In genomic region chr19:7502552-7502951, GRCh38 we compare ENCODE assay signal across 18 cellular contexts. TPM values are rescaled to one million over a fixed set of nuclear protein-coding genes. Genes with fewer than 3 reads are reported as not detected.
DNase-seq lines count a peak whose midpoint lies in the region; ATAC-seq, FAIRE-seq and TF ChIP-seq lines count a peak whose summit lies in the region.
"Had no signal": no experiment of that assay in that cellular context is flagged by ENCODE, and none has a peak within 500 bp of the region (broad histone marks: within the 10 kb centered on the region; RNA-seq: fewer than 3 reads in every experiment).

No MANE protein-coding gene starts in this region.

- peaks cover 4% of the 10 kb centered on the region for H3F3A ChIP-seq in neural progenitor cell (ENCODE audit: low read depth)

- H3K36me3 ChIP-seq in K562 (ENCODE audit: control insufficient read depth, insufficient read depth, low read length) (no peaks in the 10 kb centered on the region), neural progenitor cell (no peaks in the 10 kb centered on the region), Caco-2 (ENCODE audit: control insufficient read depth, insufficient read depth, low read length) (no peaks in the 10 kb centered on the region)
- H3K36me3 ChIP-seq: BE2C, HAP-1 had no signal

- no peaks in the 10 kb centered on the region for H3K9me3 Mint-ChIP-seq in neural progenitor cell
- H3K9me3 Mint-ChIP-seq in Caco-2 (ENCODE audit: unreplicated experiment), result no peaks in the 10 kb centered on the region

- H3K4me3 ChIP-seq in K562 (no peak overlapping the region), neural progenitor cell (no peak overlapping the region), Caco-2 (ENCODE audit: low read depth, low read length) (no peak overlapping the region)
- H3K4me3 ChIP-seq: HAP-1 had no signal

- POLR2A ChIA-PET in K562 (lab: Yijun Ruan, JAX) (interaction anchor here (0.6 kb wide), 1 partner anchor 33 kb away, joined by 3 read pairs; the partner anchor contains the start of gene PNPLA6), Caco-2 (lab: Charles Lee) (no interaction called here)

- no peaks in the 10 kb centered on the region for H3K27me3 ChIP-seq in K562 (ENCODE audit: control insufficient read depth in 2 of 2, insufficient read depth in 2 of 2, low read length in 2 of 2)
- peaks cover 56% of the 10 kb centered on the region for H3K27me3 ChIP-seq in neural progenitor cell
- no peaks in the 10 kb centered on the region for H3K27me3 ChIP-seq in Caco-2 (replicated peaks; ENCODE audit: control insufficient read depth, insufficient read depth, low read length)
- H3K27me3 ChIP-seq: BE2C had no signal

- H3K9ac ChIP-seq in K562 (ENCODE audit: insufficient read depth in 1 of 2, low read depth in 2 of 2, low read length in 2 of 2) (no peak overlapping the region), neural progenitor cell (no peak overlapping the region)

- ATAC-seq in K562, result no peak

- DNase-seq in K562 (ENCODE audit: extremely low read depth in 1 of 4, low spot score in 3 of 4) (no peak), neural progenitor cell (ENCODE audit: low spot score) (no peak), Caco-2 (no peak), NCI-H1105 treated with DMSO at 0.1 percent for 48 hours (lab: John Stamatoyannopoulos, UW) (no peak)
- DNase-seq: ACHN; BE2C; C1 segment of cervical spinal cord; CD4-positive, CD25-positive, alpha-beta regulatory T cell; CD8-positive, alpha-beta memory T cell; COR-L47; IMR-90; KBM-7 had no signal

- H3K79me2 ChIP-seq in K562 (ENCODE audit: control insufficient read depth, insufficient read depth, low read length), result no peaks in the 10 kb centered on the region
- H3K79me2 ChIP-seq in neural progenitor cell (ENCODE audit: low read depth), result no peaks in the 10 kb centered on the region

- no peaks in the 10 kb centered on the region for H3K9me3 ChIP-seq in K562 (replicated peaks; ENCODE audit: control insufficient read depth, insufficient read depth, low read depth, low read length)
- no peaks in the 10 kb centered on the region for H3K9me3 ChIP-seq in neural progenitor cell (ENCODE audit: low read depth)
- H3K9me3 ChIP-seq in Caco-2, result no peaks in the 10 kb centered on the region
- H3K9me3 ChIP-seq: BE2C had no signal

- intact Hi-C loops in K562 (cut with micrococcal nuclease) (no loop called here), Caco-2 (cut with micrococcal nuclease; ENCODE audit: unreplicated experiment) (no loop called here)

- H2AFZ ChIP-seq in K562 (ENCODE audit: low read depth, low read length) (no peak overlapping the region), neural progenitor cell (replicated peaks) (no peak overlapping the region)

- no peak for TF ChIP-seq POLR2A in K562 (conservative IDR thresholded peaks at IDR 0.05)

- TF ChIP-seq CTCF in K562 (IDR thresholded peaks at IDR 0.05 in 2 of 3, conservative IDR thresholded peaks at IDR 0.05 in 1 of 3; ENCODE audit: insufficient read depth in 2 of 3, low read depth in 1 of 3, low read length in 3 of 3) (no peak), neural progenitor cell (IDR thresholded peaks at IDR 0.05) (no peak), Caco-2 (IDR thresholded peaks at IDR 0.05; ENCODE audit: insufficient read depth in 1 of 2, low read depth in 1 of 2, low read length in 1 of 2, severe bottlenecking in 1 of 2, unreplicated experiment in 1 of 2) (no peak)

- H4K20me1 ChIP-seq in K562 (replicated peaks; ENCODE audit: control insufficient read depth, insufficient read depth, low read length) (no peaks in the 10 kb centered on the region), neural progenitor cell (ENCODE audit: low read depth) (peaks cover 3% of the 10 kb centered on the region)

- BruUV-seq in K562 (replicated peaks; lab: Mats Ljungman, UMichigan) (no TSS peak), Caco-2 (replicated peaks; lab: Mats Ljungman, UMichigan) (no TSS peak)

- H3K4me3 Mint-ChIP-seq in neural progenitor cell, result peak overlapping the region; percentile 33
- no peak overlapping the region for H3K4me3 Mint-ChIP-seq in Caco-2 (ENCODE audit: unreplicated experiment)
- H3K4me3 Mint-ChIP-seq: CD4-positive, CD25-positive, alpha-beta regulatory T cell; CD8-positive, alpha-beta memory T cell had no signal

- H3K36me3 Mint-ChIP-seq in neural progenitor cell (no peaks in the 10 kb centered on the region), Caco-2 (ENCODE audit: insufficient read depth, unreplicated experiment) (peaks cover 10% of the 10 kb centered on the region)
- H3K36me3 Mint-ChIP-seq: CD4-positive, CD25-positive, alpha-beta regulatory T cell; CD8-positive, alpha-beta memory T cell had no signal

- H3K4me1 ChIP-seq in K562 (replicated peaks in 1 of 2; ENCODE audit: control insufficient read depth in 2 of 2, insufficient read depth in 2 of 2, low read length in 2 of 2), result peaks cover 14 to 42% of the 10 kb centered on the region in 2 experiments; a peak in 4 of 5 replicates
- no peaks in the 10 kb centered on the region for H3K4me1 ChIP-seq in neural progenitor cell
- no peaks in the 10 kb centered on the region for H3K4me1 ChIP-seq in Caco-2

- H3K4me2 ChIP-seq in K562 (ENCODE audit: insufficient read depth, low read length) (no peak overlapping the region), neural progenitor cell (no peak overlapping the region)

- TF ChIP-seq EP300 in K562 (IDR thresholded peaks at IDR 0.05; ENCODE audit: low read length), result no peak

- TF ChIP-seq RAD21 in K562 (CRISPR knock-in tag; conservative IDR thresholded peaks at IDR 0.05 in 1 of 2, IDR thresholded peaks at IDR 0.05 in 1 of 2), result no peak

- CTCF ChIA-PET in K562 (lab: Yijun Ruan, JAX; ENCODE audit: low intra/inter-chr PET ratio) (no interaction called here), Caco-2 (lab: Charles Lee) (no interaction called here)

- H3K4me1 Mint-ChIP-seq in neural progenitor cell (peaks cover 7% of the 10 kb centered on the region), Caco-2 (ENCODE audit: low read depth, unreplicated experiment) (no peaks in the 10 kb centered on the region)

- H3K27me3 Mint-ChIP-seq in neural progenitor cell (ENCODE audit: insufficient read depth, low read depth) (peaks cover 8% of the 10 kb centered on the region), Caco-2 (ENCODE audit: insufficient read depth, unreplicated experiment) (no peaks in the 10 kb centered on the region)

- 5% methylated on average over 2 of the region's 2 CpGs for WGBS in K562 (ENCODE audit: insufficient coverage, low coverage, missing lambda C conversion rate)

- FAIRE-seq in K562 (lab: Jason Lieb, UNC), result no peak
- FAIRE-seq: A204.1, D721Med, G401.6, GM12891, GM19239 had no signal

- no peak overlapping the region for H3K27ac ChIP-seq in K562 (ENCODE audit: extremely low read depth, low read depth, low read length)
- no peak overlapping the region for H3K27ac ChIP-seq in neural progenitor cell

- H3K27ac Mint-ChIP-seq in neural progenitor cell, result no peak overlapping the region
- no peak overlapping the region for H3K27ac Mint-ChIP-seq in Caco-2 (ENCODE audit: unreplicated experiment)
- H3K27ac Mint-ChIP-seq: CD4-positive, CD25-positive, alpha-beta regulatory T cell; CD8-positive, alpha-beta memory T cell had no signal

- no peaks in the 10 kb centered on the region for H3K9me1 ChIP-seq in K562 (ENCODE audit: control insufficient read depth, insufficient read depth, low read length)

- in situ Hi-C loops in K562 (cut with MboI), result no loop called here

RNA-seq across cellular contexts. Expression of gene ZNF358, which starts 13.4 kb away (rescaled TPM):
- 0.39 and 3.7 TPM in 2 replicates for total RNA-seq in K562 (2011; cell fraction: chromatin; rRNA removed; ENCODE audit: low replicate concordance)
- 1.8 and 2.5 TPM in 2 replicates for total RNA-seq in K562 (2011; cell fraction: nucleolus; rRNA removed)
- total RNA-seq in K562 (2011; cell fraction: nucleoplasm; rRNA removed), result 2.4 and 2.6 TPM in 2 replicates
- total RNA-seq in K562 (2014; rRNA removed), result 5.9 and 8.0 TPM in 2 replicates
- total RNA-seq in K562 (2014; rRNA removed; fragmentation: Illumina TruSeq; extraction: Trizol), result 1.4 and 2.4 TPM in 2 replicates
- 4.1 and 4.6 TPM in 2 replicates for total RNA-seq in K562 (2015; rRNA removed; fragmentation: Illumina TruSeq; extraction: Trizol)
- 9.1 and 9.3 TPM in 2 replicates for total RNA-seq in K562 (2021)
- polyA plus RNA-seq in K562 (2011; rRNA removed), result 4.9 and 7.6 TPM in 2 replicates
- polyA plus RNA-seq in K562 (2011; cell fraction: cytosol; rRNA removed), result 11.3 and 16.2 TPM in 2 replicates
- 4.4 and 6.5 TPM in 2 replicates for polyA plus RNA-seq in K562 (2011; cell fraction: nucleus; rRNA removed)
- polyA plus RNA-seq in K562 (2012), result 7.0 and 15.6 TPM in 2 replicates
- 12.9 and 17.2 TPM in 2 replicates for polyA plus RNA-seq in K562 (2014; fragmentation: Illumina TruSeq; extraction: Trizol)
- polyA plus RNA-seq in K562 (2014; fragmentation: Nextera tagmentation; extraction: Ambion mirVana), result under 1 TPM; 0.04 TPM
- polyA plus RNA-seq in K562 (2014; rRNA removed), result 5.3 and 6.3 TPM in 2 replicates
- polyA minus RNA-seq in K562 (2011; rRNA and poly(A)+ RNA removed), result 1.1 and 1.6 TPM in 2 replicates
- 3.9 and 6.9 TPM in 2 replicates for polyA minus RNA-seq in K562 (2011; cell fraction: cytosol; rRNA and poly(A)+ RNA removed)
- polyA minus RNA-seq in K562 (2011; cell fraction: nucleus; rRNA and poly(A)+ RNA removed), result 1.1 and 2.1 TPM in 2 replicates
- total RNA-seq in neural progenitor cell (ENCODE audit: low replicate concordance), result 16.9 and 50.3 TPM in 2 replicates
- 29.4 TPM in 2 replicates for total RNA-seq in Caco-2 (2022)

RNA-seq across cellular contexts. Expression of gene PEX11G, which starts 13.7 kb away (rescaled TPM):
- total RNA-seq in K562 (2011; cell fraction: chromatin; rRNA removed; ENCODE audit: low replicate concordance), result 1.5 and 4.5 TPM in 2 replicates
- total RNA-seq in K562 (2011; cell fraction: nucleolus; rRNA removed), result 3.2 and 5.0 TPM in 2 replicates
- total RNA-seq in K562 (2011; cell fraction: nucleoplasm; rRNA removed), result 1.8 and 2.3 TPM in 2 replicates
- 1.7 and 3.2 TPM in 2 replicates for total RNA-seq in K562 (2014; rRNA removed)
- total RNA-seq in K562 (2014; rRNA removed; fragmentation: Illumina TruSeq; extraction: Trizol), result 0.29 and 0.32 TPM in 2 replicates
- total RNA-seq in K562 (2015; rRNA removed; fragmentation: Illumina TruSeq; extraction: Trizol), result 0.47 and 0.98 TPM in 2 replicates
- total RNA-seq in K562 (2021), result 1.8 and 2.1 TPM in 2 replicates
- 0.86 and 1.6 TPM in 2 replicates for polyA plus RNA-seq in K562 (2011; rRNA removed)
- polyA plus RNA-seq in K562 (2011; cell fraction: cytosol; rRNA removed), result 2.2 and 5.5 TPM in 2 replicates
- 1.9 and 3.8 TPM in 2 replicates for polyA plus RNA-seq in K562 (2011; cell fraction: nucleus; rRNA removed)
- 1.8 and 3.7 TPM in 2 replicates for polyA plus RNA-seq in K562 (2012)
- polyA plus RNA-seq in K562 (2014; fragmentation: Illumina TruSeq; extraction: Trizol), result 0.54 and 0.79 TPM in 2 replicates
- polyA plus RNA-seq in K562 (2014; fragmentation: Nextera tagmentation; extraction: Ambion mirVana), result under 1 TPM in 1 of 2 experiments, not detected in 1; 0.07 TPM
- polyA plus RNA-seq in K562 (2014; rRNA removed), result 1.5 and 2.2 TPM in 2 replicates
- 0.51 and 0.70 TPM in 2 replicates for polyA minus RNA-seq in K562 (2011; rRNA and poly(A)+ RNA removed)
- polyA minus RNA-seq in K562 (2011; cell fraction: cytosol; rRNA and poly(A)+ RNA removed), result 1.0 TPM in 1 of 2 replicates, not detected in the other
- polyA minus RNA-seq in K562 (2011; cell fraction: nucleus; rRNA and poly(A)+ RNA removed), result 1.6 and 1.7 TPM in 2 replicates
- 1.0 and 5.7 TPM in 2 replicates for total RNA-seq in neural progenitor cell (ENCODE audit: low replicate concordance)
- 3.9 TPM in 2 replicates for total RNA-seq in Caco-2 (2022)
- total RNA-seq: CD4-positive, CD25-positive, alpha-beta regulatory T cell had no signal

RNA-seq across cellular contexts. Expression of gene MCOLN1, which starts 19.9 kb away (rescaled TPM):
- 31.5 and 96.4 TPM in 2 replicates for total RNA-seq in K562 (2011; cell fraction: chromatin; rRNA removed; ENCODE audit: low replicate concordance)
- total RNA-seq in K562 (2011; cell fraction: nucleolus; rRNA removed), result 70.1 and 71.4 TPM in 2 replicates
- total RNA-seq in K562 (2011; cell fraction: nucleoplasm; rRNA removed), result 41.6 and 43.7 TPM in 2 replicates
- 3.9 and 7.4 TPM in 2 replicates for total RNA-seq in K562 (2014; rRNA removed)
- 1.5 and 2.6 TPM in 2 replicates for total RNA-seq in K562 (2014; rRNA removed; fragmentation: Illumina TruSeq; extraction: Trizol)
- total RNA-seq in K562 (2015; rRNA removed; fragmentation: Illumina TruSeq; extraction: Trizol), result 3.5 and 4.9 TPM in 2 replicates
- 14.2 and 15.1 TPM in 2 replicates for total RNA-seq in K562 (2021)
- 10.6 and 12.0 TPM in 2 replicates for polyA plus RNA-seq in K562 (2011; rRNA removed)
- polyA plus RNA-seq in K562 (2011; cell fraction: cytosol; rRNA removed), result 10.0 and 24.6 TPM in 2 replicates
- polyA plus RNA-seq in K562 (2011; cell fraction: nucleus; rRNA removed), result 37.8 and 59.0 TPM in 2 replicates
- 11.8 and 15.7 TPM in 2 replicates for polyA plus RNA-seq in K562 (2012)
- polyA plus RNA-seq in K562 (2014; fragmentation: Illumina TruSeq; extraction: Trizol), result 7.1 and 8.9 TPM in 2 replicates
- under 1 TPM; 0.25 to 0.83 TPM for polyA plus RNA-seq in K562 (2014; fragmentation: Nextera tagmentation; extraction: Ambion mirVana)
- 15.4 and 17.0 TPM in 2 replicates for polyA plus RNA-seq in K562 (2014; rRNA removed)
- 4.7 and 8.5 TPM in 2 replicates for polyA minus RNA-seq in K562 (2011; rRNA and poly(A)+ RNA removed)
- 7.9 and 10.4 TPM in 2 replicates for polyA minus RNA-seq in K562 (2011; cell fraction: cytosol; rRNA and poly(A)+ RNA removed)
- polyA minus RNA-seq in K562 (2011; cell fraction: nucleus; rRNA and poly(A)+ RNA removed), result 9.4 and 11.6 TPM in 2 replicates
- total RNA-seq in neural progenitor cell (ENCODE audit: low replicate concordance), result 6.6 and 7.1 TPM in 2 replicates
- 16.1 and 16.2 TPM in 2 replicates for total RNA-seq in Caco-2 (2022)

RNA-seq across cellular contexts. Expression of gene PNPLA6, which starts 33.0 kb away (rescaled TPM):
- total RNA-seq in K562 (2011; cell fraction: chromatin; rRNA removed; ENCODE audit: low replicate concordance), result 25.7 and 85.1 TPM in 2 replicates
- 82.6 and 98.1 TPM in 2 replicates for total RNA-seq in K562 (2011; cell fraction: nucleolus; rRNA removed)
- total RNA-seq in K562 (2011; cell fraction: nucleoplasm; rRNA removed), result 36.0 and 52.2 TPM in 2 replicates
- total RNA-seq in K562 (2014; rRNA removed), result 19.6 and 25.6 TPM in 2 replicates
- 3.2 and 6.5 TPM in 2 replicates for total RNA-seq in K562 (2014; rRNA removed; fragmentation: Illumina TruSeq; extraction: Trizol)
- total RNA-seq in K562 (2015; rRNA removed; fragmentation: Illumina TruSeq; extraction: Trizol), result 8.3 and 9.6 TPM in 2 replicates
- total RNA-seq in K562 (2021), result 30.2 and 32.3 TPM in 2 replicates
- 7.4 and 16.1 TPM in 2 replicates for polyA plus RNA-seq in K562 (2011; rRNA removed)
- 10.8 and 19.2 TPM in 2 replicates for polyA plus RNA-seq in K562 (2011; cell fraction: cytosol; rRNA removed)
- 41.4 and 57.5 TPM in 2 replicates for polyA plus RNA-seq in K562 (2011; cell fraction: nucleus; rRNA removed)
- polyA plus RNA-seq in K562 (2012), result 18.1 and 35.8 TPM in 2 replicates
- polyA plus RNA-seq in K562 (2014; fragmentation: Illumina TruSeq; extraction: Trizol), result 9.9 and 12.8 TPM in 2 replicates
- under 1 TPM; 0.07 to 0.74 TPM for polyA plus RNA-seq in K562 (2014; fragmentation: Nextera tagmentation; extraction: Ambion mirVana)
- polyA plus RNA-seq in K562 (2014; rRNA removed), result 15.7 and 17.0 TPM in 2 replicates
- polyA minus RNA-seq in K562 (2011; rRNA and poly(A)+ RNA removed), result 6.2 and 8.8 TPM in 2 replicates
- 16.3 and 30.6 TPM in 2 replicates for polyA minus RNA-seq in K562 (2011; cell fraction: cytosol; rRNA and poly(A)+ RNA removed)
- polyA minus RNA-seq in K562 (2011; cell fraction: nucleus; rRNA and poly(A)+ RNA removed), result 23.7 and 30.1 TPM in 2 replicates
- total RNA-seq in neural progenitor cell (ENCODE audit: low replicate concordance), result 25.5 and 78.9 TPM in 2 replicates
- total RNA-seq in Caco-2 (2022), result 67.6 and 79.2 TPM in 2 replicates
